Comparison of ENCODE assay signal across 8 cellular contexts in the genomic region with DNA sequence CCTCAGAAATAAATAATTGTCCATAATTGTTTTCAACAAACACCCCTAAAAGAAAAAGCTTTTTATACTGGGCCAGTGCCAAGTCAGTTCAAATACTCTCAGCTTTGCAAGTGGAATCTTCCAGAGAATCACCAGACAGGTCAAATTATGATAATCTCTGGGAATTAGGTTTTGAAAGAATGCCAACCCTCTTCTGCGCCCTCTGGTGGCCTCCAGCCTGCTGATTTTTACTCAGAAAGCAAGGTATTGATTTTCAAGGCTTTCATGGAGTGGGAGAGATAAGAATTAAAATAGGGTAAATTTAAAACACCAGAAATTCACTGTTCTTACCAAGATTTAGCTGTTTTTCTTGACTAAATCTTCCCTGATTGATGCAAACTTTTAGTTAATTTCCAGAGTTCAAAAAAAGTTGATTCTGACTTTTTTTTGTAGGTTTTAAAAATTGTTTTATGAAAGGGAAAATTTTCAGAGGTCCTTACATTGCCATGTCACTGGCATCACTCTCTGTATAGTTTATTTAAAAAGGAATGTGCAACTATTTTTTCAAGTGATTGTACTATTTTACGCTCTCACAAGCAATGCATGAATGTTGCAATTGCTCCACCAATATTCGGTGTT.
DNase-seq lines count a peak whose midpoint lies in the region; ATAC-seq, FAIRE-seq and TF ChIP-seq lines count a peak whose summit lies in the region.

No MANE protein-coding gene starts in this region.

- in situ Hi-C loops in HAP-1 (cut with MboI; ENCODE audit: low sequenced_read_pairs), result no loop called here

- intact Hi-C loops in kidney (cut with DNase I), result no loop called here

- no peaks in the 10 kb centered on the region for H3K27me3 ChIP-seq in HAP-1 (ENCODE audit: low read depth)

- no peak for FAIRE-seq in kidney (lab: Jason Lieb, UNC)

- peaks cover 2 to 29% (median 8%) of the 10 kb centered on the region in 5 donors for H3K27me3 Mint-ChIP-seq in naive thymus-derived CD8-positive, alpha-beta T cell

- H3K4me3 Mint-ChIP-seq in naive thymus-derived CD8-positive, alpha-beta T cell, result no peak overlapping the region

- peaks cover 0 to 36% (median 6%) of the 10 kb centered on the region in 3 donors for H3K36me3 Mint-ChIP-seq in naive thymus-derived CD8-positive, alpha-beta T cell

- H3K9me3 Mint-ChIP-seq in naive thymus-derived CD8-positive, alpha-beta T cell, result peaks cover 5 to 50% (median 37%) of the 10 kb centered on the region in 9 donors

- POLR2A ChIA-PET in naive thymus-derived CD8-positive, alpha-beta T cell (lab: Charles Lee), result no interaction called here

- H3K4me1 Mint-ChIP-seq in naive thymus-derived CD8-positive, alpha-beta T cell, result no peaks in the 10 kb centered on the region

- H3K4me1 ChIP-seq in HAP-1 (no peaks in the 10 kb centered on the region), kidney (ENCODE audit: control insufficient read depth in 1 of 2, insufficient read depth in 1 of 2, low read depth in 1 of 2, low read length in 2 of 2) (no peaks in the 10 kb centered on the region)

- no peak overlapping the region for H3K4me3 ChIP-seq in HAP-1
- no peak overlapping the region for H3K4me3 ChIP-seq in kidney (ENCODE audit: low read length in 2 of 2)

- DNase-seq in DMS53 (lab: John Stamatoyannopoulos, UW), result peak; percentile 69
- peak; percentile 52 to 77 for DNase-seq in HAP-1 (ENCODE audit: low spot score in 2 of 2)
- DNase-seq in SKM-1 (lab: John Stamatoyannopoulos, UW; ENCODE audit: unreplicated experiment), result peak; percentile 27
- no peak for DNase-seq in kidney
- no peak for DNase-seq in naive thymus-derived CD8-positive, alpha-beta T cell
- no peak for DNase-seq in effector CD8-positive, alpha-beta T cell (lab: John Stamatoyannopoulos, UW)
- DNase-seq in mucosa of gallbladder (ENCODE audit: low spot score), result no peak

- H3K27ac Mint-ChIP-seq in naive thymus-derived CD8-positive, alpha-beta T cell, result no peak overlapping the region

- H3K9me3 ChIP-seq in HAP-1 (no peaks in the 10 kb centered on the region), kidney (ENCODE audit: control insufficient read depth in 1 of 2, low read length in 2 of 2) (peaks cover 0 to 25% of the 10 kb centered on the region in 2 donors)

- H3K27ac ChIP-seq in kidney (ENCODE audit: low read depth in 2 of 2, low read length in 2 of 2), result no peak overlapping the region

- no peak overlapping the region for H3K9ac ChIP-seq in kidney (ENCODE audit: low read length in 2 of 2)

- no peak for ATAC-seq in naive thymus-derived CD8-positive, alpha-beta T cell
- ATAC-seq in HG03196 (IDR thresholded peaks at IDR 0.05; ENCODE audit: unreplicated experiment), result no peak

- H3K36me3 ChIP-seq in HAP-1 (replicated peaks) (no peaks in the 10 kb centered on the region), kidney (ENCODE audit: control insufficient read depth in 1 of 2, insufficient read depth in 2 of 2, low read length in 2 of 2) (no peaks in the 10 kb centered on the region)

- TF ChIP-seq CTCF in kidney (IDR thresholded peaks at IDR 0.05; ENCODE audit: borderline replicate concordance, extremely low read depth, insufficient read depth), result peak; percentile 16

Comparison
In these comparisons a context has a peak if more than half of its experiments do, and no peak if none do; other contexts are left out.
1. DNase-seq: peak in DMS53 (single experiment), HAP-1 (2 of 2) and SKM-1 (single experiment); none in kidney (single experiment), naive thymus-derived CD8-positive, alpha-beta T cell (0 of 10), effector CD8-positive, alpha-beta T cell (single experiment) and mucosa of gallbladder (single experiment).